ENCODE assay signal across 24 cellular contexts in genomic region chr2:54906711-54907110, GRCh38.
DNase-seq lines count a peak whose midpoint lies in the region; ATAC-seq and TF ChIP-seq lines count a peak whose summit lies in the region.
"Had no signal": no experiment of that assay in that cellular context is flagged by ENCODE, and none has a peak within 500 bp of the region (broad histone marks: within the 10 kb centered on the region; RNA-seq: fewer than 3 reads in every experiment).

No MANE protein-coding gene starts in this region.

- H2AFZ ChIP-seq in mammary epithelial cell (ENCODE audit: low read depth, low read length) = peak overlapping the region; percentile 14

- H3K9me3 Mint-ChIP-seq in MCF 10A (ENCODE audit: unreplicated experiment) = no peaks in the 10 kb centered on the region
- H3K9me3 Mint-ChIP-seq: activated CD4-positive, alpha-beta T cell treated with anti-CD3 and anti-CD28 coated beads, Interleukin-2, amount 10 ng/mL, durations not matched to agents 7 days and 5 days; CD14-positive monocyte; H9 had no signal

- H3K36me3 Mint-ChIP-seq in MCF 10A (ENCODE audit: insufficient read depth, unreplicated experiment) = no peaks in the 10 kb centered on the region
- H3K36me3 Mint-ChIP-seq: CD14-positive monocyte had no signal

- H3K27me3 ChIP-seq in mammary epithelial cell (ENCODE audit: insufficient read depth, low read length) (no peaks in the 10 kb centered on the region), tibial nerve (no peaks in the 10 kb centered on the region)
- H3K27me3 ChIP-seq: esophagus squamous epithelium, left lung had no signal

- no peak for TF ChIP-seq EP300 in tibial nerve (IDR thresholded peaks at IDR 0.05)

- H3K4me3 Mint-ChIP-seq in MCF 10A (ENCODE audit: unreplicated experiment) = no peak overlapping the region
- H3K4me3 Mint-ChIP-seq: activated CD4-positive, alpha-beta T cell treated with anti-CD3 and anti-CD28 coated beads, Interleukin-2, amount 10 ng/mL, durations not matched to agents 7 days and 5 days; CD14-positive monocyte; H9 had no signal

- ATAC-seq in HG03039 (IDR thresholded peaks at IDR 0.05; ENCODE audit: unreplicated experiment) = no peak
- ATAC-seq: A549, HepG2, left lung had no signal

- H3K4me3 ChIP-seq in mammary epithelial cell (replicated peaks in 1 of 3; ENCODE audit: insufficient read depth in 1 of 3, low read depth in 2 of 3, low read length in 3 of 3) (no peak overlapping the region), tibial nerve (no peak overlapping the region)
- H3K4me3 ChIP-seq: A549, esophagus squamous epithelium, left lung, smooth muscle cell had no signal

- 29% methylated on average over 3 of the region's 3 CpGs for WGBS in mammary epithelial cell (ENCODE audit: low coverage, missing lambda C conversion rate)
- WGBS in tibial nerve, 2 donors = 63 to 78% methylated on average over 3 of the region's 3 CpGs

- TF ChIP-seq POLR2A in tibial nerve (IDR thresholded peaks at IDR 0.05) = no peak

- intact Hi-C loops in mammary epithelial cell (cut with micrococcal nuclease) (no loop called here), MCF 10A (cut with micrococcal nuclease) (no loop called here)

- no peaks in the 10 kb centered on the region for H3K36me3 ChIP-seq in mammary epithelial cell (ENCODE audit: insufficient read depth, low read length)
- H3K36me3 ChIP-seq in tibial nerve = no peaks in the 10 kb centered on the region
- H3K36me3 ChIP-seq: esophagus squamous epithelium, left lung had no signal

- H3K9me3 ChIP-seq in mammary epithelial cell (replicated peaks; ENCODE audit: insufficient read depth, low read length) (no peaks in the 10 kb centered on the region), tibial nerve (no peaks in the 10 kb centered on the region)
- H3K9me3 ChIP-seq: A549, esophagus squamous epithelium, left lung had no signal

- dilution Hi-C loops in mammary epithelial cell (cut with HindIII; ENCODE audit: low sequenced_read_pairs) = no loop called here

- no TSS peak for BruUV-seq in mammary epithelial cell (replicated peaks; lab: Mats Ljungman, UMichigan)
- no TSS peak for BruUV-seq in MCF 10A (replicated peaks; lab: Mats Ljungman, UMichigan)

- in situ Hi-C loops in mammary epithelial cell (cut with MboI; ENCODE audit: low sequenced_read_pairs in 2 of 2) (loop anchor here (10.0 kb wide), 3 partner anchors 78 to 268 kb away; no protein-coding TSS in a partner anchor), ACHN (cut with HindIII; ENCODE audit: low pct_ligation_motif_present, low pct_unique_long_range_greater_than_20kb, low sequenced_read_pairs) (no loop called here)

- H4K20me1 ChIP-seq in mammary epithelial cell (ENCODE audit: insufficient read depth, low read length) = no peaks in the 10 kb centered on the region

- H3K27ac Mint-ChIP-seq in MCF 10A (ENCODE audit: low read depth, unreplicated experiment) = no peak overlapping the region
- H3K27ac Mint-ChIP-seq: activated CD4-positive, alpha-beta T cell treated with anti-CD3 and anti-CD28 coated beads, Interleukin-2, amount 10 ng/mL, durations not matched to agents 7 days and 5 days; CD14-positive monocyte; H9 had no signal

- TF ChIP-seq CTCF in mammary epithelial cell (conservative IDR thresholded peaks at IDR 0.05 in 1 of 2, IDR thresholded peaks at IDR 0.05 in 1 of 2; ENCODE audit: extremely low read depth in 1 of 2, insufficient read depth in 1 of 2, low read depth in 1 of 2, low read length in 2 of 2) = no peak
- no peak for TF ChIP-seq CTCF in MCF 10A (IDR thresholded peaks at IDR 0.05; ENCODE audit: unreplicated experiment)
- TF ChIP-seq CTCF in tibial nerve (IDR thresholded peaks at IDR 0.05) = no peak

- H3K9ac ChIP-seq in mammary epithelial cell (ENCODE audit: insufficient read depth, low read length) = no peak overlapping the region

- DNase-seq in mammary epithelial cell (no peak), MCF 10A (ENCODE audit: unreplicated experiment) (no peak), anterior cingulate cortex (lab: John Stamatoyannopoulos, UW) (peak in 41 of 58 donors; percentile 5 to 81 (median 43)), left kidney (ENCODE audit: low read depth, low spot score) (peak; percentile 3), 8988T (no peak), tibial nerve (ENCODE audit: low spot score in 2 of 2) (no peak), ACHN (no peak)
- DNase-seq: activated CD4-positive, alpha-beta T cell treated with anti-CD3 and anti-CD28 coated beads, Interleukin-2, amount 10 ng/mL, durations not matched to agents 7 days and 5 days; activated CD8-positive, alpha-beta memory T cell treated with anti-CD3 and anti-CD28 coated beads, Interleukin-2, amount 50 U/mL, for 4 hours; activated effector memory CD4-positive, alpha-beta T cell treated with Interleukin-2 at 50 U/mL for 16 hours; effector CD4-positive, alpha-beta T cell; esophagus squamous epithelium; H9; left lung; NCI-H1436 treated with DMSO at 0.1 percent for 48 hours; NCI-H510A; SIG-M5; stimulated activated CD4-positive, alpha-beta T cell treated with anti-CD3 and anti-CD28 coated beads, Interleukin-4, amount 100 ng/mL, for 24 hours; T-helper 1 cell had no signal

- no peaks in the 10 kb centered on the region for H3K79me2 ChIP-seq in mammary epithelial cell (ENCODE audit: insufficient read depth, low read length)

- H3K4me2 ChIP-seq in mammary epithelial cell (ENCODE audit: insufficient read depth, low read depth, low read length) = no peak overlapping the region
- H3K4me2 ChIP-seq: A549, smooth muscle cell had no signal

- peaks cover 28% of the 10 kb centered on the region for H3K4me1 Mint-ChIP-seq in MCF 10A (ENCODE audit: insufficient read depth, unreplicated experiment)
- H3K4me1 Mint-ChIP-seq: H9 had no signal

- CTCF ChIA-PET in mammary epithelial cell (lab: Charles Lee; ENCODE audit: low non-redundant PET) (no interaction called here), MCF 10A (lab: Yijun Ruan, JAX) (interaction anchor here (0.6 to 2.5 kb wide), 4 partner anchors 107 to 755 kb away, joined by 3 to 8 read pairs (median 4); no protein-coding TSS in a partner anchor)

- H3K27ac ChIP-seq in mammary epithelial cell (ENCODE audit: insufficient read depth, low read depth, low read length) = no peak overlapping the region
- no peak overlapping the region for H3K27ac ChIP-seq in tibial nerve
- H3K27ac ChIP-seq: A549, esophagus squamous epithelium, left lung had no signal

- H3K4me1 ChIP-seq in mammary epithelial cell (ENCODE audit: insufficient read depth, low read length) = peaks cover 35% of the 10 kb centered on the region
- H3K4me1 ChIP-seq in tibial nerve = no peaks in the 10 kb centered on the region

- POLR2A ChIA-PET in MCF 10A (lab: Yijun Ruan, JAX) = interaction anchor here (1.0 kb wide), 1 partner anchor 107 kb away, joined by 5 read pairs; no protein-coding TSS in a partner anchor

- no peaks in the 10 kb centered on the region for H3K27me3 Mint-ChIP-seq in MCF 10A (ENCODE audit: insufficient read depth, unreplicated experiment)

Comparison
In these comparisons a context has a peak if more than half of its experiments do, and no peak if none do; other contexts are left out.
1. DNase-seq: peak in anterior cingulate cortex (41 of 58) and left kidney (single experiment); none in mammary epithelial cell (single experiment), MCF 10A (single experiment), 8988T (single experiment), tibial nerve (0 of 2) and ACHN (single experiment).